Comparison of ENCODE assay signal across 25 cellular contexts in the genomic region with DNA sequence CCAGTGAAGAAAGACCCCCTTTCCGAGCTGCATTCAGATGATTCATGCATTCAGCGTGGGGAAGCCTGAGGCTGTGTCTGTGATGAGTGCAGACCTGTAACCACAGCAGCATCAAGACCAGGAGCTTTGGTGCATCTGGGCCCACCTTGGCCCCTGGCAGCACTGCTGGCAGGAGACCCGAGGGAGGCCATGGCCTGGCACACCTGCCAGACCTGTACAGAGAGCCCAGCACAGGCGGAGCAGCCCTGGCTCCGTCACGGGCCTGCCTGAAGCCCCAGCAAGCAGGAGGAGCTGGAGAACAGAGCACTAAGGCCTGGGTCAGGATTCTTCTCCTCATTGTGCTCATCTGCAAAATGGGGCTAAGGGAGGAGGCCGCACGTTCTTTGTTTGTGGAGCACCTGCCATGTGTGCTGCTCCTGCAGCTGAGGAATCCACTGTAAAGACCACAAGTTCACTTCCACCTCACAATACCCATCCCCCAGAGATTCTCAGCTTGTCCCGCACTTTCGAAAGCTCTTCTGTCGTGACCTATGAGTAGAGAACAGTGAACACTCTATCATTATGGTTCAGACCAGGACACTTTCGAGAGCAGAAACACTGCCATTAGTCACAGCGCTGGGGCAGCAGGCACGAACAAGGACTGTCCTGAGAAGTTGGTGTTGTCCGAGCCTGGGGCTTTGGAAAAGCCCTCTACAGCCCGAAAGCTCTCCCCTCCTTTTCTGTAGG.
"Had no signal": no experiment of that assay in that cellular context is flagged by ENCODE, and none has a peak within 500 bp of the region (broad histone marks: within the 10 kb centered on the region; RNA-seq: fewer than 3 reads in every experiment).

No MANE protein-coding gene starts in this region.

- DNase-seq: IMR-90; Karpas-422; KG1; MG63; NCI-H1092; NCI-H1105 treated with DMSO at 0.1 percent for 48 hours; NCI-H1417 treated with DMSO at 0.1 percent for 48 hours; NCI-H146; NCI-H1694 treated with DMSO at 0.1 percent for 48 hours; NCI-H1930; NCI-H2081 treated with DMSO at 0.1 percent for 48 hours; NCI-H2171; NCI-H226; NCI-H446; NCI-H510A; NCI-H524 treated with DMSO at 0.1 percent for 48 hours; NCI-H69; NCI-H774; NK-92 treated with Interleukin-12 subunit alpha and Interleukin-12 subunit beta, amount 100 ng/mL, for 24 hours; PC-3; Right ventricle myocardium superior; SIG-M5; SK-N-SH had no signal

- ATAC-seq: Panc1, PC-3 had no signal

- H3K4me3 ChIP-seq: MG63, SJSA1 had no signal

- H3K9ac ChIP-seq: SK-N-SH had no signal

- H3K4me1 ChIP-seq: SJSA1 had no signal

- H3K27me3 ChIP-seq: MG63, SJSA1 had no signal

- H3K9me3 ChIP-seq: MG63, SJSA1, SK-N-SH had no signal

- H3K4me2 ChIP-seq: SK-N-SH had no signal

- H3K36me3 ChIP-seq: MG63, SJSA1 had no signal

- H3K27ac ChIP-seq: SJSA1 had no signal
